In genomic region chr2:20040489-20041172, GRCh38 we compare ENCODE assay signal across 16 cellular contexts. TPM values are rescaled to one million over a fixed set of nuclear protein-coding genes. Genes with fewer than 3 reads are reported as not detected.
DNase-seq lines count a peak whose midpoint lies in the region; ATAC-seq, FAIRE-seq and TF ChIP-seq lines count a peak whose summit lies in the region.
"Had no signal": no experiment of that assay in that cellular context is flagged by ENCODE, and none has a peak within 500 bp of the region (broad histone marks: within the 10 kb centered on the region; RNA-seq: fewer than 3 reads in every experiment).

No MANE protein-coding gene starts in this region.

- H3K4me3 ChIP-seq in endothelial cell of umbilical vein (replicated peaks in 1 of 3; ENCODE audit: insufficient read depth in 1 of 3, low read depth in 1 of 3, low read length in 3 of 3) = no peak overlapping the region

- no peak for TF ChIP-seq POLR2A in endothelial cell of umbilical vein (IDR thresholded peaks at IDR 0.05; ENCODE audit: low read depth, low read length)

- H3K27ac Mint-ChIP-seq in progenitor cell of endocrine pancreas = peak overlapping the region; percentile 49
- H3K27ac Mint-ChIP-seq: activated CD4-positive, alpha-beta T cell treated with anti-CD3 and anti-CD28 coated beads for 36 hours; activated naive CD8-positive, alpha-beta T cell treated with anti-CD3 and anti-CD28 coated beads, Interleukin-2, amount 50 U/mL, for 24 hours had no signal

- H3K27ac ChIP-seq in endothelial cell of umbilical vein (ENCODE audit: insufficient read depth, low read depth, low read length) = peak overlapping the region; percentile 7
- H3K27ac ChIP-seq: KMS-11 had no signal

- in situ Hi-C loops in KBM-7 (cut with MboI; ENCODE audit: low pct_unique_long_range_greater_than_20kb, low sequenced_read_pairs) = no loop called here

- CTCF ChIA-PET in endothelial cell of umbilical vein (lab: Charles Lee) = interaction anchor here (1.1 to 12.6 kb wide), 2 partner anchors 13 to 25 kb away, joined by 3 to 146 read pairs; no protein-coding TSS in a partner anchor

- H3K9me3 ChIP-seq in endothelial cell of umbilical vein (replicated peaks; ENCODE audit: control insufficient read depth, insufficient read depth, low read length) = no peaks in the 10 kb centered on the region

- H3K36me3 ChIP-seq in endothelial cell of umbilical vein (ENCODE audit: control insufficient read depth in 2 of 2, extremely low read depth in 1 of 2, insufficient read depth in 2 of 2, low read length in 2 of 2) = peaks cover 0 to 2% of the 10 kb centered on the region in 2 experiments

- intact Hi-C loops in endothelial cell of umbilical vein (cut with micrococcal nuclease) = loop anchor here (1.0 kb wide), 1 partner anchor 138 kb away; no protein-coding TSS in a partner anchor

- no peak for ATAC-seq in GM21825 (IDR thresholded peaks at IDR 0.05; ENCODE audit: unreplicated experiment)
- ATAC-seq: activated CD4-positive, alpha-beta T cell treated with anti-CD3 and anti-CD28 coated beads for 36 hours; activated naive CD8-positive, alpha-beta T cell treated with anti-CD3 and anti-CD28 coated beads, Interleukin-2, amount 50 U/mL, for 24 hours had no signal

- H3K36me3 Mint-ChIP-seq in progenitor cell of endocrine pancreas (ENCODE audit: insufficient read depth) = peaks cover 26% of the 10 kb centered on the region

- no TSS peak for BruUV-seq in endothelial cell of umbilical vein (replicated peaks; lab: Mats Ljungman, UMichigan)

- H3K4me1 Mint-ChIP-seq in progenitor cell of endocrine pancreas (ENCODE audit: low read depth) = peaks cover 7% of the 10 kb centered on the region

- no peaks in the 10 kb centered on the region for H3K9me1 ChIP-seq in endothelial cell of umbilical vein (replicated peaks; ENCODE audit: control insufficient read depth, extremely low read depth, insufficient read depth, low read length)

- dilution Hi-C loops in endothelial cell of umbilical vein (cut with MboI; ENCODE audit: extremely low pct_ligation_motif_present, low sequenced_read_pairs) = no loop called here

- no peak overlapping the region for H3K4me3 Mint-ChIP-seq in progenitor cell of endocrine pancreas (ENCODE audit: low read depth)
- H3K4me3 Mint-ChIP-seq: activated CD4-positive, alpha-beta T cell treated with anti-CD3 and anti-CD28 coated beads for 36 hours; activated naive CD8-positive, alpha-beta T cell treated with anti-CD3 and anti-CD28 coated beads, Interleukin-2, amount 50 U/mL, for 24 hours had no signal

- POLR2A ChIA-PET in endothelial cell of umbilical vein (lab: Charles Lee) = interaction anchor here (0.5 kb wide), 1 partner anchor 55 kb away, joined by 6 read pairs; no protein-coding TSS in a partner anchor

- TF ChIP-seq CTCF in endothelial cell of umbilical vein (IDR thresholded peaks at IDR 0.05; ENCODE audit: extremely low read depth in 1 of 2, insufficient read depth in 1 of 2, low read depth in 1 of 2, low read length in 2 of 2) (no peak), progenitor cell of endocrine pancreas (IDR thresholded peaks at IDR 0.05; ENCODE audit: unreplicated experiment) (no peak)

- DNase-seq in EL = peak; percentile 63
- DNase-seq in RCC 7860 (ENCODE audit: low spot score) = peak; percentile 21
- peak; percentile 85 for DNase-seq in endothelial cell of umbilical vein (ENCODE audit: low read depth, low spot score)
- DNase-seq in progenitor cell of endocrine pancreas (ENCODE audit: low spot score, unreplicated experiment) = no peak
- DNase-seq in GDM1 (lab: John Stamatoyannopoulos, UW) = no peak
- no peak for DNase-seq in KBM-7
- no peak for DNase-seq in UCSD-AML1 (lab: John Stamatoyannopoulos, UW; ENCODE audit: unreplicated experiment)
- DNase-seq: activated CD4-positive, alpha-beta T cell treated with anti-CD3 and anti-CD28 coated beads for 36 hours; activated naive CD8-positive, alpha-beta T cell treated with anti-CD3 and anti-CD28 coated beads, Interleukin-2, amount 50 U/mL, for 24 hours; activated T-cell treated with anti-CD3 and anti-CD28 coated beads, Interleukin-2, amount 50 U/mL, for 1 hour; DMS79; NCI-H1436 treated with DMSO at 0.1 percent for 48 hours; T-helper 2 cell had no signal

- no peaks in the 10 kb centered on the region for H3K9me3 Mint-ChIP-seq in progenitor cell of endocrine pancreas (ENCODE audit: low read depth)
- H3K9me3 Mint-ChIP-seq: activated naive CD8-positive, alpha-beta T cell treated with anti-CD3 and anti-CD28 coated beads, Interleukin-2, amount 50 U/mL, for 24 hours had no signal

- H3K9ac ChIP-seq in endothelial cell of umbilical vein (replicated peaks; ENCODE audit: extremely low read depth, insufficient read depth, low read length) = no peak overlapping the region
- H3K9ac ChIP-seq: KMS-11 had no signal

- H3K4me2 ChIP-seq in endothelial cell of umbilical vein (ENCODE audit: insufficient read depth, low read length) = no peak overlapping the region
- H3K4me2 ChIP-seq: KMS-11 had no signal

- H2AFZ ChIP-seq in endothelial cell of umbilical vein (ENCODE audit: low read depth, low read length) = no peak overlapping the region

- H3K4me1 ChIP-seq in endothelial cell of umbilical vein (ENCODE audit: control insufficient read depth, extremely low read depth, insufficient read depth, low read length) = peaks cover 53% of the 10 kb centered on the region

- no peaks in the 10 kb centered on the region for H3K27me3 Mint-ChIP-seq in progenitor cell of endocrine pancreas
- H3K27me3 Mint-ChIP-seq: activated CD4-positive, alpha-beta T cell treated with anti-CD3 and anti-CD28 coated beads for 36 hours; activated naive CD8-positive, alpha-beta T cell treated with anti-CD3 and anti-CD28 coated beads, Interleukin-2, amount 50 U/mL, for 24 hours had no signal

- H3K79me2 ChIP-seq in endothelial cell of umbilical vein (ENCODE audit: control insufficient read depth, insufficient read depth, low read length) = peaks cover 65% of the 10 kb centered on the region

- H3K27me3 ChIP-seq in endothelial cell of umbilical vein (ENCODE audit: control insufficient read depth in 2 of 2, insufficient read depth in 2 of 2, low read length in 2 of 2) = no peaks in the 10 kb centered on the region

- FAIRE-seq in RCC 7860 (lab: Jason Lieb, UNC) = no peak
- FAIRE-seq in endothelial cell of umbilical vein (lab: Jason Lieb, UNC) = peak; percentile 91
- FAIRE-seq: GM12892 had no signal

- peaks cover 2% of the 10 kb centered on the region for H4K20me1 ChIP-seq in endothelial cell of umbilical vein (replicated peaks; ENCODE audit: control insufficient read depth, extremely low read depth, insufficient read depth, low read length)

TF ChIP-seq in endothelial cell of umbilical vein, 7 proteins besides CTCF, POLR2A, EP300 and RAD21:
- TF ChIP-seq MYC (IDR thresholded peaks at IDR 0.05; ENCODE audit: low read depth, low read length) (no peak), GATA2 (IDR thresholded peaks at IDR 0.05; ENCODE audit: insufficient read depth, insufficient read length, low read depth, low read length) (peak; percentile 34), EZH2 (IDR thresholded peaks at IDR 0.05; ENCODE audit: borderline replicate concordance, low read depth, low read length, severe bottlenecking) (no peak), POLR2AphosphoS5 (IDR thresholded peaks at IDR 0.05; ENCODE audit: insufficient read depth, low read depth, low read length) (peak; percentile 22), FOS (IDR thresholded peaks at IDR 0.05; ENCODE audit: borderline replicate concordance, insufficient read depth, low read length) (peak; percentile 92), JUN (IDR thresholded peaks at IDR 0.05; ENCODE audit: borderline replicate concordance, insufficient read depth, insufficient read length, low read depth) (peak; percentile 98)
- TF ChIP-seq, protein P1, sequence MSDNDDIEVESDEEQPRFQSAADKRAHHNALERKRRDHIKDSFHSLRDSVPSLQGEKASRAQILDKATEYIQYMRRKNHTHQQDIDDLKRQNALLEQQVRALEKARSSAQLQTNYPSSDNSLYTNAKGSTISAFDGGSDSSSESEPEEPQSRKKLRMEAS (IDR thresholded peaks at IDR 0.05; ENCODE audit: insufficient read depth, insufficient read length) = no peak

RNA-seq across cellular contexts. Expression of gene LAPTM4A, which starts 10.8 kb away (rescaled TPM):
- 154 and 155 TPM in 2 replicates for total RNA-seq in endothelial cell of umbilical vein
- polyA plus RNA-seq in endothelial cell of umbilical vein = 371 and 427 TPM in 2 replicates
- polyA plus RNA-seq in endothelial cell of umbilical vein (2011; cell fraction: cytosol; rRNA removed) = 258 and 260 TPM in 2 replicates
- polyA plus RNA-seq in endothelial cell of umbilical vein (2011; cell fraction: nucleus; rRNA removed) = 103 and 116 TPM in 2 replicates
- 276 and 280 TPM in 2 replicates for polyA plus RNA-seq in endothelial cell of umbilical vein (2012)
- 197 and 215 TPM in 2 replicates for polyA minus RNA-seq in endothelial cell of umbilical vein
- 40.1 TPM for polyA minus RNA-seq in endothelial cell of umbilical vein (2011; cell fraction: cytosol; rRNA and poly(A)+ RNA removed)
- 55.1 and 67.3 TPM in 2 replicates for polyA minus RNA-seq in endothelial cell of umbilical vein (2011; cell fraction: nucleus; rRNA and poly(A)+ RNA removed)
- total RNA-seq in progenitor cell of endocrine pancreas = 241 and 251 TPM in 2 replicates

RNA-seq across cellular contexts. Expression of gene MATN3, which starts 28.2 kb away (rescaled TPM):
- 3.4 and 6.1 TPM in 2 replicates for total RNA-seq in endothelial cell of umbilical vein
- polyA plus RNA-seq in endothelial cell of umbilical vein = 1.4 and 1.8 TPM in 2 replicates
- polyA plus RNA-seq in endothelial cell of umbilical vein (2011; cell fraction: cytosol; rRNA removed) = 1.7 and 2.4 TPM in 2 replicates
- polyA plus RNA-seq in endothelial cell of umbilical vein (2011; cell fraction: nucleus; rRNA removed) = 1.7 and 2.4 TPM in 2 replicates
- polyA plus RNA-seq in endothelial cell of umbilical vein (2012) = 9.3 and 10.3 TPM in 2 replicates
- polyA minus RNA-seq in endothelial cell of umbilical vein = 1.6 and 3.1 TPM in 2 replicates
- polyA minus RNA-seq in endothelial cell of umbilical vein (2011; cell fraction: cytosol; rRNA and poly(A)+ RNA removed) = not detected
- 0.82 and 0.87 TPM in 2 replicates for polyA minus RNA-seq in endothelial cell of umbilical vein (2011; cell fraction: nucleus; rRNA and poly(A)+ RNA removed)
- 2.5 and 3.1 TPM in 2 replicates for total RNA-seq in progenitor cell of endocrine pancreas
- total RNA-seq: activated CD4-positive, alpha-beta T cell treated with anti-CD3 and anti-CD28 coated beads for 36 hours had no signal

RNA-seq across cellular contexts. Expression of gene WDR35, which starts 50.7 kb away (rescaled TPM):
- total RNA-seq in endothelial cell of umbilical vein (8.0 TPM in 2 replicates), progenitor cell of endocrine pancreas (16.5 and 17.0 TPM in 2 replicates)
- 2.7 and 3.6 TPM in 2 replicates for polyA plus RNA-seq in endothelial cell of umbilical vein
- polyA plus RNA-seq in endothelial cell of umbilical vein (2011; cell fraction: cytosol; rRNA removed) = 3.1 and 3.7 TPM in 2 replicates
- 16.4 and 18.5 TPM in 2 replicates for polyA plus RNA-seq in endothelial cell of umbilical vein (2011; cell fraction: nucleus; rRNA removed)
- polyA plus RNA-seq in endothelial cell of umbilical vein (2012) = 6.4 and 7.8 TPM in 2 replicates
- 7.8 TPM in 2 replicates for polyA minus RNA-seq in endothelial cell of umbilical vein
- polyA minus RNA-seq in endothelial cell of umbilical vein (2011; cell fraction: cytosol; rRNA and poly(A)+ RNA removed) = 5.6 TPM
- 12.9 and 14.1 TPM in 2 replicates for polyA minus RNA-seq in endothelial cell of umbilical vein (2011; cell fraction: nucleus; rRNA and poly(A)+ RNA removed)

Comparison
In these comparisons a context has a peak if more than half of its experiments do, and no peak if none do; other contexts are left out.
1. DNase-seq: peak in EL (single experiment), RCC 7860 (single experiment) and endothelial cell of umbilical vein (single experiment); none in progenitor cell of endocrine pancreas (single experiment), GDM1 (single experiment), KBM-7 (single experiment) and UCSD-AML1 (single experiment).